In genomic region chr20:18088841-18089240, GRCh38 we compare ENCODE assay signal across 10 cellular contexts. TPM values are rescaled to one million over a fixed set of nuclear protein-coding genes. Genes with fewer than 3 reads are reported as not detected.
DNase-seq lines count a peak whose midpoint lies in the region; TF ChIP-seq lines count a peak whose summit lies in the region.
"Not testable (repeated sequence)": the region's sequence is repeated elsewhere in the genome, so short reads cannot be mapped to it uniquely, and the experiment has no call there.
"Had no signal": no experiment of that assay in that cellular context is flagged by ENCODE, and none has a peak within 500 bp of the region (broad histone marks: within the 10 kb centered on the region; RNA-seq: fewer than 3 reads in every experiment).

No MANE protein-coding gene starts in this region.

- DNase-seq in osteocyte (ENCODE audit: extremely low spot score, unreplicated experiment) (peak; percentile 51), type B pancreatic cell (ENCODE audit: extremely low spot score, unreplicated experiment) (peak; percentile 16)

- H3K4me3 Mint-ChIP-seq in osteocyte (ENCODE audit: unreplicated experiment); type B pancreatic cell: not testable (repeated sequence)

- H3K36me3 Mint-ChIP-seq in osteocyte (ENCODE audit: unreplicated experiment); type B pancreatic cell: not testable (repeated sequence)

- H3K27ac Mint-ChIP-seq in osteocyte (ENCODE audit: unreplicated experiment); type B pancreatic cell: not testable (repeated sequence)

- not testable (repeated sequence) for H3K4me1 Mint-ChIP-seq in osteocyte (ENCODE audit: unreplicated experiment); type B pancreatic cell (ENCODE audit: unreplicated experiment)

- not testable (repeated sequence) for TF ChIP-seq CTCF in osteocyte (IDR thresholded peaks at IDR 0.05); type B pancreatic cell (conservative IDR thresholded peaks at IDR 0.05)

- not testable (repeated sequence) for H3K9me3 Mint-ChIP-seq in osteocyte (ENCODE audit: unreplicated experiment); type B pancreatic cell

- H3K27me3 Mint-ChIP-seq in osteocyte (ENCODE audit: unreplicated experiment); type B pancreatic cell: not testable (repeated sequence)

RNA-seq across cellular contexts. Expression of gene OVOL2, which starts 31.1 kb away (rescaled TPM):
- not detected in 2 replicates for total RNA-seq in osteocyte
- total RNA-seq in type B pancreatic cell (ENCODE audit: low replicate concordance) = 7.3 and 17.5 TPM in 2 replicates
- total RNA-seq: A172; A673; B cell; CD4-positive, alpha-beta memory T cell; CD4-positive, alpha-beta T cell; CD4-positive, CD25-positive, alpha-beta regulatory T cell; CD8-positive, alpha-beta memory T cell; CD8-positive, alpha-beta T cell had no signal

RNA-seq across cellular contexts. Expression of gene KAT14, which starts 48.8 kb away (rescaled TPM):
- total RNA-seq in osteocyte = 17.8 and 18.8 TPM in 2 replicates
- total RNA-seq in type B pancreatic cell (ENCODE audit: low replicate concordance) = 19.7 and 24.9 TPM in 2 replicates

RNA-seq across cellular contexts. Expression of gene PET117, which starts 48.8 kb away (rescaled TPM):
- total RNA-seq in osteocyte (11.8 and 13.0 TPM in 2 replicates), type B pancreatic cell (ENCODE audit: low replicate concordance) (17.8 and 18.7 TPM in 2 replicates)
